15 cellular contexts compared by ENCODE assay signal in the genomic region with DNA sequence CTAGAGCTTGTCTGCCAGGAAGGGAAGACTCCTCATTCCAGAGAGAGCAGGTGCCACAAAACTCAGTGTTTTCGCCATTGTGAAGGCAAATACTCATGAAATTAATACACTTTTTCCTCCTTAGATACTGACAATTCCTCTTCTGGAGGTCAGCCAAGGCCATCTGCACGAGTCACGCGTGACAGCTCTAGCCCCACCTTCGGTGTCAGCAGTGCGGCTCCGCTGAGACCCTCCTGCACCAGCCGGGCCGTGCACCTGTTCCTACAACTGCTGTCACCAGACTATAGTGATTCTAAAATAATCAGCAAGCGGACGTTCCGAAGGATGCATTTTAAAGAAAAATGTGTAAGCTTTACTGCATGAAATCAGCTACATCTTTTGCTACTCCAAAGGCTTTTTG.
"Had no signal": no experiment of that assay in that cellular context is flagged by ENCODE, and none has a peak within 500 bp of the region (broad histone marks: within the 10 kb centered on the region; RNA-seq: fewer than 3 reads in every experiment).

No MANE protein-coding gene starts in this region.

- H3K27ac ChIP-seq: brain microvascular endothelial cell, thyroid gland, uterus had no signal

- H3K9me3 ChIP-seq: thyroid gland, uterus had no signal

- H3K27me3 ChIP-seq: brain microvascular endothelial cell, thyroid gland, uterus had no signal

- H3K4me2 ChIP-seq: smooth muscle cell had no signal

- H3K36me3 ChIP-seq: brain microvascular endothelial cell, thyroid gland, uterus had no signal

- H3K4me3 ChIP-seq: smooth muscle cell, thyroid gland, uterus had no signal

- DNase-seq: activated CD4-positive, alpha-beta T cell treated with anti-CD3 and anti-CD28 coated beads, Interleukin-2, amount 50 U/mL, for 4 hours; activated CD8-positive, alpha-beta memory T cell treated with anti-CD3 and anti-CD28 coated beads, Interleukin-2, amount 10 ng/mL, durations not matched to agents 7 days and 5 days; activated effector memory CD4-positive, alpha-beta T cell treated with anti-CD3 and anti-CD28 coated beads, Interleukin-2, amount 50 U/mL, for 16 hours; activated T-cell treated with anti-CD3 and anti-CD28 coated beads, Interleukin-2, amount 50 U/mL, for 24 hours; amygdala; brain microvascular endothelial cell; cerebellar nuclear complex; dermis blood vessel endothelial cell; hypothalamus; midbrain; naive thymus-derived CD4-positive, alpha-beta T cell; right cardiac atrium; thyroid gland; uterus had no signal
